Comparison of ENCODE assay signal across 17 cellular contexts in the genomic region with DNA sequence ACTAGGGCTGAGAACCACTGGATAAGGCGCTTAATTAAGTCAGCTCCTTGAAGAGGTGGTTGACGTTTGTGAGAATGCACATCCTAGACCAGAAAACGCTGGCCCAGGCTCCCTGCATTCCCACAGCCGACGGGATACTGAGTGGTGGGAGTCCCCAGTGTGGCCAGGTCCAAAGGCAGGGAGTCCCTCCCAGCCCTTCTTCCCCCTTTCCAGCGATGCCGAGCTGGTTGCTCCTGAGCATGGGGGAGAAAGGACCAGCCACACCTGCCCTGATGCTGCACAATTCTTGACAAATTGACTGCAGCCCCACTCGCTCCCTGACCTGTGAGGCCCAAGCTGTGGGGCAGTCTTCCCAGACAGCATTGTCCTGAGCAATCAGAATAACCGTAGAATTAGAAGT.
DNase-seq lines count a peak whose midpoint lies in the region; ATAC-seq and TF ChIP-seq lines count a peak whose summit lies in the region.
"Had no signal": no experiment of that assay in that cellular context is flagged by ENCODE, and none has a peak within 500 bp of the region (broad histone marks: within the 10 kb centered on the region; RNA-seq: fewer than 3 reads in every experiment).

No MANE protein-coding gene starts in this region.

- no peak overlapping the region for H2BK120ac ChIP-seq in neuronal stem cell (ENCODE audit: low read depth, low read length)

- no peaks in the 10 kb centered on the region for H3K79me2 ChIP-seq in OCI-LY7 (ENCODE audit: insufficient read depth, low read depth, low read length)

- no peak for DNase-seq in cardiac muscle cell (ENCODE audit: low read depth in 1 of 2, low spot score in 1 of 2)
- no peak for DNase-seq in right cardiac atrium
- no peak for DNase-seq in neuronal stem cell (ENCODE audit: low spot score)
- peak; percentile 17 for DNase-seq in retina
- no peak for DNase-seq in OCI-LY7 (ENCODE audit: low spot score)
- DNase-seq: AML-193; Caco-2; Calu3; CD4-positive, alpha-beta T cell; CD8-positive, alpha-beta T cell; DMS79 treated with DMSO at 0.1 percent for 48 hours; GF-D8 had no signal

- H3K4ac ChIP-seq in neuronal stem cell (ENCODE audit: low read length) = no peak overlapping the region

- H3K9me2 ChIP-seq in OCI-LY7 (ENCODE audit: insufficient read depth, low read length) = no peaks in the 10 kb centered on the region

- intact Hi-C loops in right cardiac atrium (cut with DNase I) = no loop called here
- intact Hi-C loops in OCI-LY7 (cut with micrococcal nuclease; ENCODE audit: unreplicated experiment) = no loop called here

- no peak overlapping the region for H3K23ac ChIP-seq in neuronal stem cell (ENCODE audit: low read depth, low read length, poor library complexity)

- H2BK5ac ChIP-seq in neuronal stem cell (ENCODE audit: low read length) = no peak overlapping the region

- H2BK12ac ChIP-seq in neuronal stem cell (ENCODE audit: low read length) = no peak overlapping the region

- no peaks in the 10 kb centered on the region for H3K9me3 ChIP-seq in cardiac muscle cell (ENCODE audit: low read depth)
- H3K9me3 ChIP-seq in right cardiac atrium (ENCODE audit: control insufficient read depth, low read length) = no peaks in the 10 kb centered on the region
- peaks cover 0 to 7% of the 10 kb centered on the region in 2 donors for H3K9me3 ChIP-seq in neuronal stem cell (replicated peaks in 1 of 2; ENCODE audit: control insufficient read depth in 2 of 2, insufficient read depth in 1 of 2, low read depth in 1 of 2, low read length in 2 of 2)
- no peaks in the 10 kb centered on the region for H3K9me3 ChIP-seq in OCI-LY7 (ENCODE audit: low read length)
- H3K9me3 ChIP-seq: A549, Caco-2 had no signal

- CTCF ChIA-PET in OCI-LY7 (lab: Charles Lee; ENCODE audit: unreplicated experiment) = no interaction called here

- ATAC-seq in right cardiac atrium (no peak), GM21515 (IDR thresholded peaks at IDR 0.05; ENCODE audit: unreplicated experiment) (no peak)
- ATAC-seq: A549; CD8-positive, alpha-beta T cell had no signal

- no peak overlapping the region for H2BK15ac ChIP-seq in neuronal stem cell (ENCODE audit: low read length)

- H3K27me3 ChIP-seq in cardiac muscle cell = no peaks in the 10 kb centered on the region
- H3K27me3 ChIP-seq in right cardiac atrium (ENCODE audit: control insufficient read depth, insufficient read depth) = no peaks in the 10 kb centered on the region
- no peaks in the 10 kb centered on the region for H3K27me3 ChIP-seq in neuronal stem cell (ENCODE audit: control insufficient read depth in 3 of 3, insufficient read depth in 3 of 3, low read depth in 1 of 3, low read length in 3 of 3)
- H3K27me3 ChIP-seq: BLaER1 treated with 17β-estradiol and CSF1 and Interleukin-3, amounts not matched to agents 10 nM and 100 nM had no signal

- peak overlapping the region; percentile 39 for H3K18ac ChIP-seq in neuronal stem cell (ENCODE audit: low read length)

- H4K91ac ChIP-seq in neuronal stem cell (ENCODE audit: low read depth, low read length, poor library complexity) = no peak overlapping the region

- H3K27ac ChIP-seq in cardiac muscle cell = peak overlapping the region; percentile 34
- no peak overlapping the region for H3K27ac ChIP-seq in right cardiac atrium (ENCODE audit: low read length)
- no peak overlapping the region for H3K27ac ChIP-seq in neuronal stem cell (replicated peaks; ENCODE audit: low read length)
- H3K27ac ChIP-seq in OCI-LY7 (ENCODE audit: low read depth, low read length, poor library complexity, severe bottlenecking) = no peak overlapping the region
- H3K27ac ChIP-seq: 22Rv1; A549; BLaER1 treated with 17β-estradiol and CSF1 and Interleukin-3, amounts not matched to agents 10 nM and 100 nM; C4-2B had no signal

- no peak overlapping the region for H2AFZ ChIP-seq in neuronal stem cell (ENCODE audit: low read length)
- H2AFZ ChIP-seq in OCI-LY7 (ENCODE audit: low read length) = no peak overlapping the region

- TF ChIP-seq CTCF in cardiac muscle cell (IDR thresholded peaks at IDR 0.05; ENCODE audit: low read depth, low read length) (no peak), OCI-LY7 (conservative IDR thresholded peaks at IDR 0.05; ENCODE audit: low read length) (no peak)

- no TSS peak for BruUV-seq in OCI-LY7 (replicated peaks; lab: Mats Ljungman, UMichigan)

- H2AK5ac ChIP-seq in neuronal stem cell (ENCODE audit: low read depth, low read length) = no peak overlapping the region

- H3K36me3 ChIP-seq in cardiac muscle cell (no peaks in the 10 kb centered on the region), neuronal stem cell (replicated peaks in 1 of 2; ENCODE audit: control insufficient read depth in 2 of 2, insufficient read depth in 2 of 2, low read length in 2 of 2) (peaks cover 0 to 51% of the 10 kb centered on the region in 2 donors), OCI-LY7 (ENCODE audit: insufficient read depth, low read length) (no peaks in the 10 kb centered on the region)
- H3K36me3 ChIP-seq: BLaER1 treated with 17β-estradiol and CSF1 and Interleukin-3, amounts not matched to agents 10 nM and 100 nM had no signal

- H3K4me3 ChIP-seq in cardiac muscle cell = no peak overlapping the region
- H3K4me3 ChIP-seq in right cardiac atrium (ENCODE audit: low read length) = no peak overlapping the region
- no peak overlapping the region for H3K4me3 ChIP-seq in neuronal stem cell (ENCODE audit: low read length in 2 of 2)
- no peak overlapping the region for H3K4me3 ChIP-seq in OCI-LY7 (ENCODE audit: low read depth, low read length, poor library complexity, severe bottlenecking)
- H3K4me3 ChIP-seq: A549; BLaER1 treated with 17β-estradiol and CSF1 and Interleukin-3, amounts not matched to agents 10 nM and 100 nM had no signal

- H4K8ac ChIP-seq in neuronal stem cell (ENCODE audit: low read depth, low read length) = no peak overlapping the region

- H3K14ac ChIP-seq in neuronal stem cell (ENCODE audit: low read length) = peak overlapping the region; percentile 9

- H3K4me1 ChIP-seq in cardiac muscle cell (ENCODE audit: low read depth) (peaks cover 28% of the 10 kb centered on the region), right cardiac atrium (ENCODE audit: control insufficient read depth, insufficient read depth, low read length) (peaks cover 4% of the 10 kb centered on the region), neuronal stem cell (ENCODE audit: control insufficient read depth in 2 of 2, insufficient read depth in 1 of 2, low read depth in 1 of 2, low read length in 2 of 2) (peaks cover 0 to 13% of the 10 kb centered on the region in 2 donors), OCI-LY7 (ENCODE audit: insufficient read depth, low read length, poor library complexity, severe bottlenecking) (no peaks in the 10 kb centered on the region)
- H3K4me1 ChIP-seq: A549; BLaER1 treated with 17β-estradiol and CSF1 and Interleukin-3, amounts not matched to agents 10 nM and 100 nM; Caco-2 had no signal

- no peaks in the 10 kb centered on the region for H4K20me1 ChIP-seq in OCI-LY7 (ENCODE audit: insufficient read depth, low read length)
- H4K20me1 ChIP-seq: BLaER1 treated with 17β-estradiol and CSF1 and Interleukin-3, amounts not matched to agents 10 nM and 100 nM had no signal

- POLR2A ChIA-PET in OCI-LY7 (lab: Charles Lee) = interaction anchor here (0.6 kb wide), 1 partner anchor 92 kb away, joined by 3 read pairs; no protein-coding TSS in a partner anchor

- H3K4me2 ChIP-seq in neuronal stem cell (ENCODE audit: insufficient read depth, low read length, poor library complexity, severe bottlenecking) = no peak overlapping the region
- no peak overlapping the region for H3K4me2 ChIP-seq in OCI-LY7 (ENCODE audit: low read length)
- H3K4me2 ChIP-seq: A549; BLaER1 treated with 17β-estradiol and CSF1 and Interleukin-3, amounts not matched to agents 10 nM and 100 nM had no signal

- H3K9ac ChIP-seq in neuronal stem cell (ENCODE audit: low read depth, low read length, poor library complexity) = no peak overlapping the region
- H3K9ac ChIP-seq: BLaER1 treated with 17β-estradiol and CSF1 and Interleukin-3, amounts not matched to agents 10 nM and 100 nM had no signal

- H3K79me1 ChIP-seq in neuronal stem cell (ENCODE audit: low read depth, low read length) = no peaks in the 10 kb centered on the region

- WGBS in right cardiac atrium = 85% methylated on average over 9 of the region's 9 CpGs
- no CpG with 5 or more reads among the region's 9 CpGs for WGBS in neuronal stem cell (ENCODE audit: extremely low coverage in 2 of 2, insufficient read length in 2 of 2, insufficient replicate concordance in 1 of 2), 2 donors
